ENCODE assay signal across 1 cellular context in the genomic region with DNA sequence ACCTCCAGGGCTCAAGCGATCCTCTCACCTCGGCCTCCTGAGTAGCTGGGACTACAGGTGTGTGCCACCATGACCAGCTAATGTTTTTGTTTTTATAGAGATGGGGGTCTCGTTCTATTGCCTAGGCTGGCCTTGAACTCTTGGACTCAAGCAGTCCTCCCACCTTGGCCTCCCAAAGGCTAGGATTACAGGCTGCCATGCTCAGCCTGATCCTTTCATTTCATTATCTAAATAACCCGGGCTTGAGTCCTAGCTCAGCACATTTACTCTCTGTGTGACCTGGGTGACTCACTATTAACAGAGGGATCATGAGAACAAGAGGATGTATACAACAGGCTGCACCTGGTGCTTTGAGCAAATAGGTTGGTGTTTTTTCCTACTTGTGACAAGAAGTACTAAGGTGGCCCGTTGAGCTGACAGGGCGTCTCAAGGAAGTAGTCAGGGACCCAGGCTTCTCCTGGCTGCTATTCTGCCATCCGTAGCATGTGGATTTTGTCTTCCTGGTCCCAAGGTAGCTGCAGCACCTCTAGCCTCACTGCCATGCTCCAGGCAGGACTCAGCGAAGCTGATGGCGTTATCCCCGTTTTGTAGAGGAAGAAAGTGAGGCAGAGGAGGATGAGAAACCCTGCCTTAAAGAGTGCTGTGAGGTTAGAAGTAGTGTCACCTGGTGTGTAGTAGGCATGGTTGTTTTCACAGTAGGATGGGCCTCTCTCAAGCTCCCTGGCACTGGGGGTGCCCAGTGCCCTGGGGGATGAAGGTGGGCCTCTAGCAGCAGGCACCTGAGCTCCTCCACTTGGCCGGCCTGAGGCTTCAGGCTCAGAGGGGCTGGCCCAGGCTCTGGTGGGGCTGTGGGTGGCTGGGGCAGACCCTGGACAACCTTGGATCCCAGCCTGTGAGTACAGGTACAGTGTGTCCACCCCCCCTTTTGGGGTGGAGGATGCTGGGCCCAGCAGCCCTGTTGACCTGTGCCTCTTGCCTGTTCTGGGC.
TF ChIP-seq lines count a peak whose summit lies in the region.

No MANE protein-coding gene starts in this region.

TF ChIP-seq in IMR-90, 13 proteins besides CTCF, POLR2A, EP300 and RAD21 (continued from another document):
- TF ChIP-seq, protein P1, sequence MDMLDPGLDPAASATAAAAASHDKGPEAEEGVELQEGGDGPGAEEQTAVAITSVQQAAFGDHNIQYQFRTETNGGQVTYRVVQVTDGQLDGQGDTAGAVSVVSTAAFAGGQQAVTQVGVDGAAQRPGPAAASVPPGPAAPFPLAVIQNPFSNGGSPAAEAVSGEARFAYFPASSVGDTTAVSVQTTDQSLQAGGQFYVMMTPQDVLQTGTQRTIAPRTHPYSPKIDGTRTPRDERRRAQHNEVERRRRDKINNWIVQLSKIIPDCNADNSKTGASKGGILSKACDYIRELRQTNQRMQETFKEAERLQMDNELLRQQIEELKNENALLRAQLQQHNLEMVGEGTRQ (IDR thresholded peaks at IDR 0.05; ENCODE audit: low read depth, low read length): no peak
- no peak for TF ChIP-seq MXI1 (IDR thresholded peaks at IDR 0.05; ENCODE audit: borderline replicate concordance, low read depth, low read length)
